26 cellular contexts compared by ENCODE assay signal in the genomic region with DNA sequence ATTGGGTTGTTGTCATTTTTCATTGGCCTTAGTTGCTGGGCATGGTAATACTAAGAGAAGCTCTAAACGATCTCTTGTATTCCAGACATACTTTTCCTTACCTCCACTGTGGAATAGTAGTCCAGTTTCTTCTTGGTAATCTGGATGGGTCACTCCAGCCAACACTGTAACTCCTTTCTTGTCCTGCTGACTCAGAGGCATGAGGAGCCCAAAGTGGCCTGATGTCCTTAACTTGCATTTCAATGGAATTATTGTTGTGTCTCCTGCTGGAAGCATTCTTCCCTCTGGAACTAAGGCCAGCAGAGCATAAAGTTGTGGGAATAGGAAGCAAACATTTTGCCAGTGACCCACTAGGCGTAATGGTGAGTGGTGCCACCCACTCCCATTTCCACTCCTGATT. TPM values are rescaled to one million over a fixed set of nuclear protein-coding genes. Genes with fewer than 3 reads are reported as not detected.
DNase-seq lines count a peak whose midpoint lies in the region; ATAC-seq, FAIRE-seq and TF ChIP-seq lines count a peak whose summit lies in the region.
"Had no signal": no experiment of that assay in that cellular context is flagged by ENCODE, and none has a peak within 500 bp of the region (broad histone marks: within the 10 kb centered on the region; RNA-seq: fewer than 3 reads in every experiment).

No MANE protein-coding gene starts in this region.

- ATAC-seq in left ventricle myocardium superior (peak; percentile 30), gastroesophageal sphincter (no peak), GM18868 (IDR thresholded peaks at IDR 0.05; ENCODE audit: unreplicated experiment) (no peak)
- ATAC-seq: foreskin keratinocyte, SK-N-SH treated with all-trans-retinoic acid at 6 μM for 48 hours had no signal

- no peak overlapping the region for H3K27ac Mint-ChIP-seq in astrocyte (ENCODE audit: unreplicated experiment)
- H3K27ac Mint-ChIP-seq: B cell; CD4-positive, alpha-beta memory T cell; endodermal cell; stimulated activated naive CD8-positive, alpha-beta T cell treated with anti-CD3 and anti-CD28 coated beads, Interleukin-15, Interleukin-2, amounts not matched to agents 100 ng/mL and 50 ng/mL, for 24 hours; T-helper 1 cell treated with Interleukin-12 subunit alpha and Interleukin-12 subunit beta and Interleukin-4 antibody, amounts not matched to agents 30 μg/mL and 1 μg/mL, for 36 hours had no signal

- TF ChIP-seq POLR2A in gastroesophageal sphincter (IDR thresholded peaks at IDR 0.05), result no peak

- H3K27me3 ChIP-seq in astrocyte (ENCODE audit: insufficient read depth, low read length) (no peaks in the 10 kb centered on the region), iPS-20b (ENCODE audit: insufficient read depth, low read length) (no peaks in the 10 kb centered on the region), gastroesophageal sphincter (no peaks in the 10 kb centered on the region)
- H3K27me3 ChIP-seq: foreskin keratinocyte, heart right ventricle had no signal

- no peak overlapping the region for H3K27ac ChIP-seq in astrocyte (ENCODE audit: low read depth, low read length)
- peak overlapping the region; percentile 19 for H3K27ac ChIP-seq in iPS-20b (ENCODE audit: low read length)
- H3K27ac ChIP-seq in gastroesophageal sphincter, result peak overlapping the region in 1 of 4 donors; percentile 17
- H3K27ac ChIP-seq: foreskin keratinocyte, thoracic aorta had no signal

- TF ChIP-seq EP300 in gastroesophageal sphincter (IDR thresholded peaks at IDR 0.05), result no peak

- intact Hi-C loops in left ventricle myocardium superior (cut with micrococcal nuclease) (no loop called here), cardiac septum (cut with DNase I) (no loop called here)

- no peak overlapping the region for H3K4me3 Mint-ChIP-seq in astrocyte (ENCODE audit: unreplicated experiment)
- H3K4me3 Mint-ChIP-seq: B cell; CD4-positive, alpha-beta memory T cell; endodermal cell; stimulated activated naive CD8-positive, alpha-beta T cell treated with anti-CD3 and anti-CD28 coated beads, Interleukin-15, Interleukin-2, amounts not matched to agents 100 ng/mL and 50 ng/mL, for 24 hours; T-helper 1 cell treated with Interleukin-12 subunit alpha and Interleukin-12 subunit beta and Interleukin-4 antibody, amounts not matched to agents 30 μg/mL and 1 μg/mL, for 36 hours had no signal

- peaks cover 15% of the 10 kb centered on the region for H3K36me3 Mint-ChIP-seq in astrocyte (ENCODE audit: low read depth, unreplicated experiment)

- H3K27me3 Mint-ChIP-seq in astrocyte (ENCODE audit: low read depth, unreplicated experiment), result no peaks in the 10 kb centered on the region
- H3K27me3 Mint-ChIP-seq: B cell; CD4-positive, alpha-beta memory T cell; stimulated activated naive CD8-positive, alpha-beta T cell treated with anti-CD3 and anti-CD28 coated beads, Interleukin-15, Interleukin-2, amounts not matched to agents 100 ng/mL and 50 ng/mL, for 24 hours had no signal

- no peaks in the 10 kb centered on the region for H3K9me3 Mint-ChIP-seq in astrocyte (ENCODE audit: unreplicated experiment)
- H3K9me3 Mint-ChIP-seq: CD4-positive, alpha-beta memory T cell; endodermal cell; stimulated activated naive CD8-positive, alpha-beta T cell treated with anti-CD3 and anti-CD28 coated beads, Interleukin-15, Interleukin-2, amounts not matched to agents 100 ng/mL and 50 ng/mL, for 24 hours had no signal

- no peaks in the 10 kb centered on the region for H3K4me1 ChIP-seq in astrocyte (ENCODE audit: insufficient read depth, low read length)
- H3K4me1 ChIP-seq in iPS-20b (ENCODE audit: insufficient read depth, low read length), result peaks cover 8% of the 10 kb centered on the region
- H3K4me1 ChIP-seq in gastroesophageal sphincter, result peaks cover 2 to 94% (median 28%) of the 10 kb centered on the region in 3 donors
- H3K4me1 ChIP-seq: foreskin keratinocyte had no signal

- peaks cover 15% of the 10 kb centered on the region for H3K4me1 Mint-ChIP-seq in astrocyte (ENCODE audit: low read depth, unreplicated experiment)

- TF ChIP-seq CTCF in astrocyte (IDR thresholded peaks at IDR 0.05; ENCODE audit: insufficient read depth, low read depth, low read length) (no peak), gastroesophageal sphincter (IDR thresholded peaks at IDR 0.05) (no peak)

- H4K20me1 ChIP-seq in astrocyte (ENCODE audit: insufficient read depth, low read length), result peaks cover 57% of the 10 kb centered on the region

- no peaks in the 10 kb centered on the region for H3K36me3 ChIP-seq in astrocyte (ENCODE audit: insufficient read depth, low read length)
- no peaks in the 10 kb centered on the region for H3K36me3 ChIP-seq in iPS-20b (ENCODE audit: insufficient read depth, low read depth, low read length)
- peaks cover 0 to 7% of the 10 kb centered on the region in 2 donors for H3K36me3 ChIP-seq in gastroesophageal sphincter
- H3K36me3 ChIP-seq: thoracic aorta had no signal

- no peak overlapping the region for H3K4me2 ChIP-seq in astrocyte (ENCODE audit: low read length)
- H3K4me2 ChIP-seq: smooth muscle cell had no signal

- H3K9ac ChIP-seq in astrocyte (ENCODE audit: low read length) (no peak overlapping the region), iPS-20b (ENCODE audit: low read depth, low read length) (no peak overlapping the region)

- no peak overlapping the region for H3K4me3 ChIP-seq in astrocyte (ENCODE audit: insufficient read depth, low read depth, low read length)
- H3K4me3 ChIP-seq in iPS-20b (ENCODE audit: low read length), result 0 out of 2 replicates have a peak overlapping the region, but pooled peaks have one; percentile 8
- H3K4me3 ChIP-seq in gastroesophageal sphincter, result no peak overlapping the region
- H3K4me3 ChIP-seq: heart right ventricle, smooth muscle cell, thoracic aorta had no signal

- no peak for FAIRE-seq in astrocyte (lab: Jason Lieb, UNC)
- FAIRE-seq: A204.1 had no signal

- DNase-seq in left ventricle myocardium superior (no peak), cardiac septum (ENCODE audit: low spot score) (no peak), astrocyte (ENCODE audit: low read depth) (peak; percentile 23), OCI-M1 (lab: John Stamatoyannopoulos, UW) (no peak)
- DNase-seq in activated CD4-positive, alpha-beta T cell treated with anti-CD3 and anti-CD28 coated beads, Interleukin-2, amount 50 U/mL, for 48 hours, result no peak
- DNase-seq: activated T-cell treated with anti-CD3 and anti-CD28 coated beads, Interleukin-2, amount 50 U/mL, for 48 hours; CD4-positive, alpha-beta memory T cell; dermis blood vessel endothelial cell; endodermal cell; foreskin keratinocyte; HCEC 1CT; heart right ventricle; NCI-H146; NCI-H446; NCI-H82; retina had no signal

- WGBS in gastroesophageal sphincter (ENCODE audit: low coverage in 1 of 2), 2 donors, result 63 to 75% methylated on average over 1 to 2 of the region's 2 CpGs

- peaks cover 73% of the 10 kb centered on the region for H3K79me2 ChIP-seq in astrocyte (ENCODE audit: insufficient read depth, low read length)

- no peaks in the 10 kb centered on the region for H3K9me3 ChIP-seq in astrocyte (ENCODE audit: insufficient read depth, low read depth, low read length)
- no peaks in the 10 kb centered on the region for H3K9me3 ChIP-seq in iPS-20b (ENCODE audit: insufficient read depth, low read depth, low read length)
- H3K9me3 ChIP-seq in gastroesophageal sphincter, result no peaks in the 10 kb centered on the region
- H3K9me3 ChIP-seq: heart right ventricle, thoracic aorta had no signal

- no peak overlapping the region for H2AFZ ChIP-seq in astrocyte (ENCODE audit: low read depth, low read length)

RNA-seq across cellular contexts. Expression of a gene that starts 33.1 kb away (rescaled TPM):
- total RNA-seq in left ventricle myocardium superior (111 TPM), cardiac septum (83.8 TPM), astrocyte (38.0 and 44.8 TPM in 2 replicates), gastroesophageal sphincter (100 to 1,000 TPM in 1 of 4 donors, 10 to 100 TPM in 3; 64.0 to 124 (median 87.3) TPM)
